In the genomic region with DNA sequence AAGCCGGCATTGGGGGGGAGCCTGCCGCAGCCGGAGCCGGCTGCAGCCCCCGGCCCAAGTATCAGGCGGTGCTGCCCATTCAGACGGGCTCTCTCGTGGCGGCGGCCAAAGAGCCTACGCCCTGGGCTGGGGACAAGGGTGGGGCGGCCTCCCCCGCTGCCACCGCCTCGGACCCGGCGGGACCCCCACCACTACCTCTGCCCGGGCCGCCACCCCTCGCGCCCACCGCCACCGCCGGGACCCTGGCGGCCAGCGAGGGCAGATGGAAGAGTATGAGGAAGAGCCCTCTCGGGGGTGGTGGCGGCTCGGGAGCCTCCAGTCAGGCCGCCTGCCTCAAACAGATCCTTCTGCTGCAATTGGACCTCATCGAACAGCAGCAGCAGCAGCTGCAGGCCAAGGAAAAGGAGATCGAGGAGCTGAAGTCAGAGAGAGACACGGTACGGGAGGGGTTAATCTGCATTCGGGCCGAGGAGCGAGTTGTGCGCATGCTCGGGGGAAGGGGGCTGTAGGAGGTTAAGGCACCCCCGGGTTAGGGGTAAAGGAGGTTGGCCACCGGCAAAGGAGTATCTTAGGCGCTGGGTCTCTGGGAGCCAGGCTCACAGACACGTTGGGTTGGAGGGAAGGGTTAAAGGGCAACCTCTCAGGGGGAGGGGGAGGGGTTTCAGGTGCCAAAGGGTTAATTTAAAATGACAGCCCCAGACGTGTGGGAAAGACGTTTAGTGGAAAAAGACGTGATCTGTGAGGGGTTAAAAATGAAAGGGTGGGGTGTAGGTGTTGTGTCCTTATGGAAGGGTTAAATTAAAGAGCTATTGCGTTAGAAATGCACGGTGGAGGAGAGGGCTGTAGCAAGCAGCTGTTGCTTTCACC, we compare ENCODE assay signal across 8 cellular contexts. TPM values are rescaled to one million over a fixed set of nuclear protein-coding genes. Genes with fewer than 3 reads are reported as not detected.
DNase-seq lines count a peak whose midpoint lies in the region; ATAC-seq and TF ChIP-seq lines count a peak whose summit lies in the region.

No MANE protein-coding gene starts in this region.

- peaks cover 20% of the 10 kb centered on the region for H3K4me1 Mint-ChIP-seq in MCF 10A (ENCODE audit: insufficient read depth, unreplicated experiment)

- POLR2A ChIA-PET in MCF 10A (lab: Yijun Ruan, JAX), result interaction anchor here (0.5 to 6.3 kb wide), 27 partner anchors 10 to 1566 kb away, joined by 3 to 160 read pairs (median 4); a partner anchor contains a TSS

- H3K4me3 Mint-ChIP-seq in MCF 10A (ENCODE audit: unreplicated experiment), result peak overlapping the region; percentile 99

- peaks cover 47% of the 10 kb centered on the region for H4K20me1 ChIP-seq in BLaER1

- H3K4me3 ChIP-seq in BLaER1 (peak overlapping the region; percentile 100), iPS-20b (ENCODE audit: low read length) (peak overlapping the region; percentile 91), skin epidermis (peak overlapping the region; percentile 77 to 98 (median 94))

- intact Hi-C loops in MCF 10A (cut with micrococcal nuclease), result no loop called here

- no peak for TF ChIP-seq CTCF in MCF 10A (IDR thresholded peaks at IDR 0.05; ENCODE audit: unreplicated experiment)

- peak overlapping the region; percentile 99 for H3K9ac ChIP-seq in BLaER1
- H3K9ac ChIP-seq in iPS-20b (ENCODE audit: low read depth, low read length), result peak overlapping the region; percentile 81; the same call in 1 of the 2 replicates

- peak overlapping the region; percentile 99 for H3K27ac ChIP-seq in BLaER1
- H3K27ac ChIP-seq in iPS-20b (ENCODE audit: low read length), result peak overlapping the region; percentile 81
- H3K27ac ChIP-seq in skin epidermis, result peak overlapping the region; percentile 93 to 100 (median 98)

- peak; percentile 16 for ATAC-seq in GM19035 (IDR thresholded peaks at IDR 0.05; ENCODE audit: unreplicated experiment)

- H3K9me3 Mint-ChIP-seq in MCF 10A (ENCODE audit: unreplicated experiment), result no peaks in the 10 kb centered on the region

- H3K27me3 Mint-ChIP-seq in MCF 10A (ENCODE audit: insufficient read depth, unreplicated experiment), result no peaks in the 10 kb centered on the region

- peaks cover 55% of the 10 kb centered on the region for H3K36me3 Mint-ChIP-seq in MCF 10A (ENCODE audit: insufficient read depth, unreplicated experiment)

- DNase-seq in M059J (ENCODE audit: low read depth) (peak; percentile 42), T-helper 1 cell (peak in 4 of 5 donors; percentile 38 to 65 (median 43)), MCF 10A (ENCODE audit: unreplicated experiment) (peak; percentile 48), H4 (ENCODE audit: low spot score) (no peak)

- H3K36me3 ChIP-seq in BLaER1 (peaks cover 31% of the 10 kb centered on the region), iPS-20b (ENCODE audit: insufficient read depth, low read depth, low read length) (peaks cover 35% of the 10 kb centered on the region)

- no TSS peak for BruUV-seq in MCF 10A (replicated peaks; lab: Mats Ljungman, UMichigan)

- H3K27me3 ChIP-seq in BLaER1 (no peaks in the 10 kb centered on the region), iPS-20b (ENCODE audit: insufficient read depth, low read length) (no peaks in the 10 kb centered on the region)

- H3K4me2 ChIP-seq in BLaER1, result peak overlapping the region; percentile 83

- H3K9me3 ChIP-seq in BLaER1 (no peaks in the 10 kb centered on the region), iPS-20b (ENCODE audit: insufficient read depth, low read depth, low read length) (no peaks in the 10 kb centered on the region)

- H3K27ac Mint-ChIP-seq in MCF 10A (ENCODE audit: low read depth, unreplicated experiment), result peak overlapping the region; percentile 72

- H3K4me1 ChIP-seq in BLaER1 (peaks cover 42% of the 10 kb centered on the region), iPS-20b (ENCODE audit: insufficient read depth, low read length) (peaks cover 9% of the 10 kb centered on the region; the same call in 1 of the 2 replicates)

- CTCF ChIA-PET in MCF 10A (lab: Yijun Ruan, JAX), result interaction anchor here (1.0 to 3.4 kb wide), 8 partner anchors 10 to 70 kb away, joined by 4 to 38 read pairs (median 5); a partner anchor contains a TSS

RNA-seq across cellular contexts. Expression of a gene that starts 1.4 kb away (rescaled TPM):
- 33.2 and 61.3 TPM in 2 replicates for total RNA-seq in M059J (2014; rRNA removed; shearing (Covaris generic))
- 59.8 and 62.2 TPM in 2 replicates for total RNA-seq in MCF 10A (2022)
- total RNA-seq in H4 (2014; rRNA removed; shearing (Covaris generic)), result 38.4 and 39.1 TPM in 2 replicates

RNA-seq across cellular contexts. Expression of a gene that starts 17.2 kb away (rescaled TPM):
- total RNA-seq in M059J (2014; rRNA removed; shearing (Covaris generic)), result 23.5 and 28.2 TPM in 2 replicates
- total RNA-seq in MCF 10A (2022), result 73.5 and 78.3 TPM in 2 replicates
- 19.5 and 19.9 TPM in 2 replicates for total RNA-seq in H4 (2014; rRNA removed; shearing (Covaris generic))

RNA-seq across cellular contexts. Expression of a gene that starts 22.8 kb away (rescaled TPM):
- total RNA-seq in M059J (2014; rRNA removed; shearing (Covaris generic)), result 5.7 and 6.3 TPM in 2 replicates
- 7.5 and 8.8 TPM in 2 replicates for total RNA-seq in MCF 10A (2022)
- total RNA-seq in H4 (2014; rRNA removed; shearing (Covaris generic)), result 0.39 and 2.2 TPM in 2 replicates

RNA-seq across cellular contexts. Expression of a gene that starts 54.1 kb away (rescaled TPM):
- total RNA-seq in M059J (2014; rRNA removed; shearing (Covaris generic)), result 0.25 TPM in 1 of 2 replicates, not detected in the other
- total RNA-seq in MCF 10A (2022), result 4.9 and 5.6 TPM in 2 replicates
- 0.23 and 0.74 TPM in 2 replicates for total RNA-seq in H4 (2014; rRNA removed; shearing (Covaris generic))
